ENCODE assay signal across 1 cellular context in genomic region chr10:83925133-83925532, GRCh38.
TF ChIP-seq lines count a peak whose summit lies in the region.

No MANE protein-coding gene starts in this region.

TF ChIP-seq in H1, 55 proteins besides CTCF, POLR2A, EP300 and RAD21 (continued from another document):
- TF ChIP-seq USF2 (IDR thresholded peaks at IDR 0.05; ENCODE audit: low read length): peak; percentile 52; the same call in 1 of the 2 replicates
